ENCODE assay signal across 23 cellular contexts in the genomic region with DNA sequence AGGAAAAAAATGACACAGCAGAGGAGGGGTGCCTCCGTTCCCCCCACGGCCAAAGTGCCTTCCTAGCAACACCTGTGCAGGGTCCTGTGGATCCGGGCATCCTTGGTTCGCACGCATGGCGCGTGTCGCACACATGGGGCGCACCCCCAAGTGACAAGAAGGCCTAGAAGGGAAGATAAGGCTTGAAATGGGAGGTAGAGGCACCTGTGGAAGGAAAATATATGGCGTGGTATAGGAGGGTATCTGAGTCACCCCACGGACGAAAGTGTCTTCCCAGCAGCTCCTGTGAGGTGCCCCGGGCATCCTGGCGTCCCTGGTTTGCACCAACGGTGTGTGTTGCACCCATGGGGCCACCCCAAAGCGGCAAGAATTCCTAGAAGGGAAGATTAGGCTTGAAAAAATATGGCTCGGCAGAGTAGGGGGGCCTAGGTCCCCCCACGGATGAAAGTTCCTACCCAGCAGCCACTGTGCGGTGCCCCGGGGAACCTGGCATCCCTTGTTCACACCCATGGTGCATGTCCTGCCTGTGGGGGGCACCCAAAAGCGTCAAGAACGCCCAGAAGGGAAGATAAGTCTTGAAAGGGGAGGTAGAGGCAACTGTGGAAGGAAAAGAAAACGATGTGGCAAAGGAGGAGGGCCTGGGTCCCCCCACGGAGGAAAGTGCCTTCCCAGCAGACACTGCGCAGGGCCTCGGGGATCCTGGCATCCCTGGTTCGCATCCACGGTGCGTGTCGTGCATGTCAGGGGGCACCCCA.
DNase-seq lines count a peak whose midpoint lies in the region; ATAC-seq and TF ChIP-seq lines count a peak whose summit lies in the region.
"Had no signal": no experiment of that assay in that cellular context is flagged by ENCODE, and none has a peak within 500 bp of the region (broad histone marks: within the 10 kb centered on the region; RNA-seq: fewer than 3 reads in every experiment).

No MANE protein-coding gene starts in this region.

- no peak for TF ChIP-seq EP300 in sigmoid colon (IDR thresholded peaks at IDR 0.05)

- no peak overlapping the region for H3K4me3 Mint-ChIP-seq in natural killer cell treated with Interleukin-12 subunit alpha and Interleukin-12 subunit beta and Interleukin-15 and Interleukin-18, amount 100 ng/mL, for 72 hours
- H3K4me3 Mint-ChIP-seq in natural killer cell, result no peak overlapping the region
- H3K4me3 Mint-ChIP-seq: CD4-positive, alpha-beta memory T cell; GM23338; H9 had no signal

- 77% methylated on average over 30 of the region's 30 CpGs for WGBS in right cardiac atrium
- 80 to 83% methylated on average over 30 of the region's 30 CpGs for WGBS in sigmoid colon, 2 donors

- intact Hi-C loops in natural killer cell (cut with micrococcal nuclease), result no loop called here
- intact Hi-C loops in right cardiac atrium (cut with DNase I), result no loop called here
- intact Hi-C loops in sigmoid colon (cut with DNase I), result no loop called here

- H3K9me3 ChIP-seq in right cardiac atrium (ENCODE audit: control insufficient read depth, low read length) (no peaks in the 10 kb centered on the region), sigmoid colon (peaks cover 0 to 26% (median 0%) of the 10 kb centered on the region in 4 donors)

- peaks cover 0 to 6% of the 10 kb centered on the region in 2 donors for H3K4me1 Mint-ChIP-seq in natural killer cell treated with Interleukin-12 subunit alpha and Interleukin-12 subunit beta and Interleukin-15 and Interleukin-18, amount 100 ng/mL, for 72 hours (ENCODE audit: low read depth in 2 of 2)
- no peaks in the 10 kb centered on the region for H3K4me1 Mint-ChIP-seq in natural killer cell
- H3K4me1 Mint-ChIP-seq: CD4-positive, alpha-beta memory T cell; GM23338; H9 had no signal

- no peak overlapping the region for H3K27ac Mint-ChIP-seq in natural killer cell treated with Interleukin-12 subunit alpha and Interleukin-12 subunit beta and Interleukin-15 and Interleukin-18, amount 100 ng/mL, for 72 hours
- H3K27ac Mint-ChIP-seq in natural killer cell, result no peak overlapping the region
- H3K27ac Mint-ChIP-seq: CD4-positive, alpha-beta memory T cell; GM23338; H9 had no signal

- no peaks in the 10 kb centered on the region for H3K27me3 Mint-ChIP-seq in natural killer cell treated with Interleukin-12 subunit alpha and Interleukin-12 subunit beta and Interleukin-15 and Interleukin-18, amount 100 ng/mL, for 72 hours
- no peaks in the 10 kb centered on the region for H3K27me3 Mint-ChIP-seq in natural killer cell (ENCODE audit: low read depth in 2 of 2)
- H3K27me3 Mint-ChIP-seq: CD4-positive, alpha-beta memory T cell had no signal

- DNase-seq in natural killer cell treated with Interleukin-12 subunit alpha and Interleukin-12 subunit beta and Interleukin-15 and Interleukin-18, amount 100 ng/mL, for 72 hours (ENCODE audit: low spot score), result peak; percentile 42
- no peak for DNase-seq in natural killer cell
- peak; percentile 4 to 26 (median 13) for DNase-seq in right cardiac atrium
- DNase-seq in sigmoid colon, result peak; percentile 60
- no peak for DNase-seq in hippocampal formation (lab: John Stamatoyannopoulos, UW)
- no peak for DNase-seq in RKO (ENCODE audit: low spot score)
- DNase-seq: C1 segment of cervical spinal cord, COR-L47, DMS53, H9, KBM-7, MV-4-11, NCI-H1105, NCI-H1436 treated with DMSO at 0.1 percent for 48 hours, NCI-H187 treated with DMSO at 0.1 percent for 48 hours, NCI-H2107, NCI-H446, NCI-H524 treated with DMSO at 0.1 percent for 48 hours, NCI-H774, SHP77 had no signal

- H3K4me3 ChIP-seq in right cardiac atrium (ENCODE audit: low read length) (no peak overlapping the region), sigmoid colon (no peak overlapping the region)
- H3K4me3 ChIP-seq: GM23338 had no signal

- H3K4me1 ChIP-seq in right cardiac atrium (ENCODE audit: control insufficient read depth, insufficient read depth, low read length) (no peaks in the 10 kb centered on the region), sigmoid colon (no peaks in the 10 kb centered on the region)

- H3K36me3 Mint-ChIP-seq in natural killer cell treated with Interleukin-12 subunit alpha and Interleukin-12 subunit beta and Interleukin-15 and Interleukin-18, amount 100 ng/mL, for 72 hours, result peaks cover 14% of the 10 kb centered on the region
- H3K36me3 Mint-ChIP-seq in natural killer cell, result peaks cover 60% of the 10 kb centered on the region

- ATAC-seq in natural killer cell treated with Interleukin-12 subunit alpha and Interleukin-12 subunit beta and Interleukin-15 and Interleukin-18, amount 100 ng/mL, for 72 hours, result no peak
- ATAC-seq in natural killer cell (no peak), right cardiac atrium (no peak), HG02840 (IDR thresholded peaks at IDR 0.05; ENCODE audit: low FRiP score, unreplicated experiment) (no peak)
- ATAC-seq: GM23338 had no signal

- no peak for TF ChIP-seq POLR2A in sigmoid colon (IDR thresholded peaks at IDR 0.05)

- peaks cover 43% of the 10 kb centered on the region for H3K9me3 Mint-ChIP-seq in natural killer cell treated with Interleukin-12 subunit alpha and Interleukin-12 subunit beta and Interleukin-15 and Interleukin-18, amount 100 ng/mL, for 72 hours
- peaks cover 17 to 71% of the 10 kb centered on the region in 2 donors for H3K9me3 Mint-ChIP-seq in natural killer cell

- TF ChIP-seq CTCF in natural killer cell (IDR thresholded peaks at IDR 0.05), result no peak
- TF ChIP-seq CTCF in sigmoid colon (IDR thresholded peaks at IDR 0.05), result no peak

- H3K27me3 ChIP-seq in right cardiac atrium (ENCODE audit: control insufficient read depth, insufficient read depth) (no peaks in the 10 kb centered on the region), sigmoid colon (no peaks in the 10 kb centered on the region)

- no peaks in the 10 kb centered on the region for H3K36me3 ChIP-seq in sigmoid colon

- H3K27ac ChIP-seq in right cardiac atrium (ENCODE audit: low read length) (no peak overlapping the region), sigmoid colon (no peak overlapping the region)

Comparison
In these comparisons a context has a peak if more than half of its experiments do, and no peak if none do; other contexts are left out.
1. DNase-seq: peak in natural killer cell treated with Interleukin-12 subunit alpha and Interleukin-12 subunit beta and Interleukin-15 and Interleukin-18, amount 100 ng/mL, for 72 hours (single experiment), right cardiac atrium (3 of 3) and sigmoid colon (single experiment); none in natural killer cell (single experiment), hippocampal formation (0 of 2) and RKO (single experiment).